ENCODE assay signal across 29 cellular contexts in genomic region chr2:174300114-174300513, GRCh38. TPM values are rescaled to one million over a fixed set of nuclear protein-coding genes. Genes with fewer than 3 reads are reported as not detected.
DNase-seq lines count a peak whose midpoint lies in the region; ATAC-seq and TF ChIP-seq lines count a peak whose summit lies in the region.
"Had no signal": no experiment of that assay in that cellular context is flagged by ENCODE, and none has a peak within 500 bp of the region (broad histone marks: within the 10 kb centered on the region; RNA-seq: fewer than 3 reads in every experiment).

No MANE protein-coding gene starts in this region.

- peaks cover 22% of the 10 kb centered on the region for H3K27me3 Mint-ChIP-seq in HFFc6 (ENCODE audit: insufficient read depth)
- H3K27me3 Mint-ChIP-seq in mesothelial cell of epicardium (ENCODE audit: low read depth): peaks cover 6% of the 10 kb centered on the region

- DNase-seq in AG10803 (ENCODE audit: low read depth): peak; percentile 48
- peak; percentile 7 for DNase-seq in HFFc6
- peak; percentile 3 for DNase-seq in fibroblast of gingiva (ENCODE audit: low read depth)
- DNase-seq in mesothelial cell of epicardium (ENCODE audit: low spot score in 2 of 2, unreplicated experiment in 2 of 2): no peak
- DNase-seq in NCI-H1417 treated with DMSO at 0.1 percent for 48 hours (lab: John Stamatoyannopoulos, UW): no peak
- DNase-seq in amniotic stem cell (lab: John Stamatoyannopoulos, UW): no peak
- DNase-seq in stimulated activated CD4-positive, alpha-beta T cell treated with anti-CD3 and anti-CD28 coated beads, Interleukin-2, amount 100 ng/mL, for 48 hours: no peak
- DNase-seq: ACHN; activated CD4-positive, alpha-beta T cell treated with anti-CD3 and anti-CD28 coated beads for 36 hours; activated CD8-positive, alpha-beta memory T cell treated with anti-CD3 and anti-CD28 coated beads for 24 hours; activated gamma-delta T cell; activated T-cell treated with anti-CD3 and anti-CD28 coated beads, Interleukin-2, amount 50 U/mL, for 1 hour; endodermal cell; naive thymus-derived CD8-positive, alpha-beta T cell; NCI-H1092; NCI-H187 treated with DMSO at 0.1 percent for 48 hours; NCI-H2227 treated with DMSO at 0.1 percent for 48 hours; NCI-H748 treated with DMSO at 0.1 percent for 48 hours; spleen; stimulated activated CD4-positive, alpha-beta T cell treated with anti-CD3 and anti-CD28 coated beads, Interleukin-4, amount 100 ng/mL, for 1 hour; stimulated activated naive CD4-positive, alpha-beta T cell; T-helper 17 cell; uterus had no signal

- no peak overlapping the region for H3K4me3 ChIP-seq in AG10803 (ENCODE audit: low read length)
- H3K4me3 ChIP-seq: coronary artery, SK-N-MC, spleen, uterus had no signal

- H3K4me1 Mint-ChIP-seq in HFFc6 (ENCODE audit: low read depth): no peaks in the 10 kb centered on the region
- peaks cover 3% of the 10 kb centered on the region for H3K4me1 Mint-ChIP-seq in mesothelial cell of epicardium
- H3K4me1 Mint-ChIP-seq: activated CD4-positive, alpha-beta T cell treated with anti-CD3 and anti-CD28 coated beads for 36 hours; naive thymus-derived CD8-positive, alpha-beta T cell had no signal

- no peaks in the 10 kb centered on the region for H3K36me3 Mint-ChIP-seq in HFFc6 (ENCODE audit: low read depth)
- H3K36me3 Mint-ChIP-seq in mesothelial cell of epicardium: no peaks in the 10 kb centered on the region
- H3K36me3 Mint-ChIP-seq: naive thymus-derived CD8-positive, alpha-beta T cell had no signal

- H3K27ac Mint-ChIP-seq in HFFc6 (no peak overlapping the region), mesothelial cell of epicardium (peak overlapping the region; percentile 18)
- H3K27ac Mint-ChIP-seq: activated CD4-positive, alpha-beta T cell treated with anti-CD3 and anti-CD28 coated beads for 36 hours; endodermal cell; naive thymus-derived CD8-positive, alpha-beta T cell; T-helper 17 cell had no signal

- H3K9me3 Mint-ChIP-seq in HFFc6 (no peaks in the 10 kb centered on the region), mesothelial cell of epicardium (peaks cover under 1% of the 10 kb centered on the region)
- H3K9me3 Mint-ChIP-seq: endodermal cell; naive thymus-derived CD8-positive, alpha-beta T cell had no signal

- no peak for ATAC-seq in GM21723 (IDR thresholded peaks at IDR 0.05; ENCODE audit: unreplicated experiment)
- ATAC-seq: activated CD4-positive, alpha-beta T cell treated with anti-CD3 and anti-CD28 coated beads for 36 hours; naive thymus-derived CD8-positive, alpha-beta T cell; T-helper 17 cell had no signal

- TF ChIP-seq CTCF in AG10803 (conservative IDR thresholded peaks at IDR 0.05; ENCODE audit: low read length) (no peak), HFFc6 (IDR thresholded peaks at IDR 0.05) (no peak), mesothelial cell of epicardium (IDR thresholded peaks at IDR 0.05; ENCODE audit: unreplicated experiment) (no peak)

- H3K4me3 Mint-ChIP-seq in HFFc6 (no peak overlapping the region), mesothelial cell of epicardium (no peak overlapping the region)
- H3K4me3 Mint-ChIP-seq: activated CD4-positive, alpha-beta T cell treated with anti-CD3 and anti-CD28 coated beads for 36 hours; endodermal cell; naive thymus-derived CD8-positive, alpha-beta T cell; T-helper 17 cell had no signal

RNA-seq across cellular contexts. Expression of gene SP9, which starts 34.6 kb away (rescaled TPM):
- not detected for total RNA-seq in HFFc6 (2021; fragmentation: NEBNext Ultra II Directional; extraction: Animal tissue kit (Norgen Biotek cat#: 25700))
- 1.1 to 1.4 TPM (median 1.3 TPM) in 3 replicates for total RNA-seq in mesothelial cell of epicardium
- total RNA-seq: activated CD4-positive, alpha-beta T cell treated with anti-CD3 and anti-CD28 coated beads for 36 hours; endodermal cell; fibroblast of lung; naive thymus-derived CD8-positive, alpha-beta T cell; omental fat pad; RPMI7951; spleen; T-helper 17 cell; uterus had no signal

RNA-seq across cellular contexts. Expression of gene OLA1, which starts 51.8 kb away (rescaled TPM):
- 100 to 1,000 TPM; 105 to 123 (median 106) TPM for total RNA-seq in HFFc6 (2021; fragmentation: NEBNext Ultra II Directional; extraction: Animal tissue kit (Norgen Biotek cat#: 25700))
- 83.9 to 94.2 TPM (median 87.3 TPM) in 3 replicates for total RNA-seq in mesothelial cell of epicardium

Comparison
In these comparisons a context has a peak if more than half of its experiments do, and no peak if none do; other contexts are left out.
1. DNase-seq: peak in AG10803 (single experiment), HFFc6 (single experiment) and fibroblast of gingiva (single experiment); none in mesothelial cell of epicardium (0 of 2), NCI-H1417 treated with DMSO at 0.1 percent for 48 hours (single experiment), amniotic stem cell (single experiment) and stimulated activated CD4-positive, alpha-beta T cell treated with anti-CD3 and anti-CD28 coated beads, Interleukin-2, amount 100 ng/mL, for 48 hours (0 of 2).